In the genomic region with DNA sequence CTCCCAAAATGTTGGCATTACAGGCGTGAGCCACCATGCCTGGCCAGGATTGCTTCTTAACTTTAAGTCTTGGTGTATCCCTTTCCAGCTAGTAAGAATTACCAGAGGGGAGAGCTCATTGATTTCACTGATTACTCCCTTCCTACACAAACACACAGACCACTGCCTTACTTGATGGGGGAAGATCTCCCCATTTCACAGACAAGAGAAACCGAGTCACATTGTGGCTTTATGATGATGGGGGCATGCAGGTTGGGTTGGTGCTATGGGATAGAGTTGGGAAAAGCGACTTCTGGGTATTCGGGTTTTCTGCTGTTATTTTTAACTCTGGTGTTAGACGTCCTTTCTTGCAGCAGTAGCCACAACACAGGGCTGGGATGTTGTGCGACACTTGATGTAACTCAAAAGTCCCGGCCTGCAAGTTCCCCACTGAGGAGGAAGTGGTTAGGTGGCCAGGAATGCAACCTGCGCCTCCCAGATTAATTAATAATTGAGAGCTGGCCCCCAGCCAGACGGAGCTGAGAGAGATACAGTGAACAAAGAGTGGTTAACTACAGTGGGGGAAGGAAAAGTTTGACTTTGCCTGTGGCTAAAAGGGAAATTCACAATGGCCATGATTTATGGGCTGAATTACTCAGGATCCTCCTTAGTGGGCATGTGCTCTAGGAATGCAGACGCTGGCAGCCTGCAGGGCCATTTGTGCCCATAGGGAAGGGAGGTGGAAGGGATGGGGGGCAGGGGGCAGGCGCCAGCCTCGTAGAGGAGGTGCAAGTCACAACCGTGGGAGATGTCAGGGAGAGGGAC, we compare ENCODE assay signal across 8 cellular contexts.
A peak's percentile ranks its signal among the peaks of the same experiment; 100 is the strongest.
DNase-seq lines count a peak whose midpoint lies in the region; ATAC-seq and TF ChIP-seq lines count a peak whose summit lies in the region.

No MANE protein-coding gene starts in this region.

- H3K9me3 ChIP-seq in esophagus muscularis mucosa (no peaks in the 10 kb centered on the region), subcutaneous abdominal adipose tissue (ENCODE audit: control insufficient read depth in 5 of 5, low read length in 5 of 5) (no peaks in the 10 kb centered on the region)

- WGBS in esophagus muscularis mucosa: 30% methylated on average over 13 of the region's 13 CpGs

- peak; percentile 60 for DNase-seq in ELF-1 (ENCODE audit: low read depth, low spot score)
- DNase-seq in NOMO-1 treated with dmso at 0.1 percent for 144 hours (lab: John Stamatoyannopoulos, UW; ENCODE audit: unreplicated experiment): peak; percentile 59
- no peak for DNase-seq in esophagus muscularis mucosa (ENCODE audit: extremely low spot score)
- DNase-seq in NCI-H82 (lab: John Stamatoyannopoulos, UW): no peak
- DNase-seq in T-helper 2 cell: no peak

- peak overlapping the region; percentile 24 to 53 (median 38) for H3K27ac ChIP-seq in esophagus muscularis mucosa (replicated peaks in 1 of 4)
- H3K27ac ChIP-seq in subcutaneous abdominal adipose tissue (ENCODE audit: low read depth, low read length): peak overlapping the region; percentile 96

- H3K4me3 ChIP-seq in esophagus muscularis mucosa: no peak overlapping the region
- peak overlapping the region in 1 of 5 donors; percentile 2 for H3K4me3 ChIP-seq in subcutaneous abdominal adipose tissue (ENCODE audit: low read depth in 1 of 5, low read length in 5 of 5)

- intact Hi-C loops in esophagus muscularis mucosa (cut with DNase I): no loop called here

- H3K36me3 ChIP-seq in esophagus muscularis mucosa (no peaks in the 10 kb centered on the region), subcutaneous abdominal adipose tissue (ENCODE audit: control insufficient read depth in 5 of 5, insufficient read depth in 5 of 5, low read length in 5 of 5) (no peaks in the 10 kb centered on the region)

- H3K27me3 ChIP-seq in esophagus muscularis mucosa: no peaks in the 10 kb centered on the region
- no peaks in the 10 kb centered on the region for H3K27me3 ChIP-seq in subcutaneous abdominal adipose tissue (ENCODE audit: control insufficient read depth in 5 of 5, insufficient read depth in 4 of 5, low read length in 5 of 5)

- no peak for TF ChIP-seq CTCF in esophagus muscularis mucosa (IDR thresholded peaks at IDR 0.05)

- H3K9ac ChIP-seq in subcutaneous abdominal adipose tissue (ENCODE audit: low read length in 5 of 5): peak overlapping the region in 1 of 5 donors; percentile 3

- TF ChIP-seq EP300 in esophagus muscularis mucosa (IDR thresholded peaks at IDR 0.05): no peak

- ATAC-seq in HG02678 (IDR thresholded peaks at IDR 0.05; ENCODE audit: unreplicated experiment) (peak; percentile 69), GM19455 (IDR thresholded peaks at IDR 0.05; ENCODE audit: unreplicated experiment) (no peak)

- H3K4me1 ChIP-seq in esophagus muscularis mucosa: peaks cover 60 to 68% (median 62%) of the 10 kb centered on the region in 4 donors
- H3K4me1 ChIP-seq in subcutaneous abdominal adipose tissue (ENCODE audit: control insufficient read depth in 5 of 5, insufficient read depth in 5 of 5, low read length in 5 of 5): peaks cover 24 to 88% (median 84%) of the 10 kb centered on the region in 5 donors

- TF ChIP-seq POLR2A in esophagus muscularis mucosa (IDR thresholded peaks at IDR 0.05; ENCODE audit: low read depth): no peak

Comparison
In these comparisons a context has a peak if more than half of its experiments do, and no peak if none do; other contexts are left out.
1. DNase-seq: peak in ELF-1 (single experiment) and NOMO-1 treated with dmso at 0.1 percent for 144 hours (single experiment); none in esophagus muscularis mucosa (single experiment), NCI-H82 (single experiment) and T-helper 2 cell (0 of 5).